In genomic region chr1:241808265-241808664, GRCh38 we compare ENCODE assay signal across 17 cellular contexts.
"Had no signal": no experiment of that assay in that cellular context is flagged by ENCODE, and none has a peak within 500 bp of the region (broad histone marks: within the 10 kb centered on the region; RNA-seq: fewer than 3 reads in every experiment).

No MANE protein-coding gene starts in this region.

- DNase-seq: activated CD4-positive, alpha-beta memory T cell treated with anti-CD3 and anti-CD28 coated beads for 36 hours; activated CD4-positive, alpha-beta T cell treated with anti-CD3 and anti-CD28 coated beads for 36 hours; activated CD8-positive, alpha-beta memory T cell treated with anti-CD3 and anti-CD28 coated beads, Interleukin-2, amount 10 ng/mL, durations not matched to agents 7 days and 5 days; activated naive CD4-positive, alpha-beta T cell treated with anti-CD3 and anti-CD28 coated beads, Interleukin-2, amount 50 U/mL, for 16 hours; activated T-cell treated with anti-CD3 and anti-CD28 coated beads, Interleukin-2, amount 50 U/mL, for 1 hour; adrenal gland; colonic mucosa; foreskin keratinocyte; glutamatergic neuron; kidney glomerular epithelial cell; nucleus accumbens; stimulated activated CD4-positive, alpha-beta T cell treated with anti-CD3 and anti-CD28 coated beads, Interleukin-15, amount 100 ng/mL, for 24 hours; stimulated activated CD4-positive, alpha-beta T cell treated with anti-CD3 and anti-CD28 coated beads, Interleukin-4, amount 100 ng/mL, for 1 hour; stimulated activated naive B cell treated with anti-CD40 and anti-IgM and Interleukin-4, amounts not matched to agents 10 μg/mL and 1 μg/mL and 100 μg/mL, for 72 hours; tibial artery had no signal

- H3K4me1 ChIP-seq: adrenal gland, colonic mucosa, foreskin keratinocyte, tibial artery had no signal

- H3K36me3 ChIP-seq: adrenal gland, colonic mucosa, tibial artery had no signal

- H3K9me3 ChIP-seq: adrenal gland, colonic mucosa, tibial artery had no signal

- FAIRE-seq: endometrium had no signal

- H3K27me3 ChIP-seq: adrenal gland, colonic mucosa, foreskin keratinocyte, tibial artery had no signal

- H3K4me3 ChIP-seq: adrenal gland, colonic mucosa, skin epidermis, tibial artery had no signal

- H3K27ac ChIP-seq: adrenal gland, colonic mucosa, foreskin keratinocyte, skin epidermis, tibial artery had no signal
